Comparison of ENCODE assay signal across 4 cellular contexts in genomic region chr15:45543051-45543450, GRCh38. TPM values are rescaled to one million over a fixed set of nuclear protein-coding genes. Genes with fewer than 3 reads are reported as not detected.
"Had no signal": no experiment of that assay in that cellular context is flagged by ENCODE, and none has a peak within 500 bp of the region (broad histone marks: within the 10 kb centered on the region; RNA-seq: fewer than 3 reads in every experiment).

No MANE protein-coding gene starts in this region.

- H2AFZ ChIP-seq: GM23338 had no signal

- H3K4me3 ChIP-seq: GM23338 had no signal

- H3K4me2 ChIP-seq: GM23338 had no signal

- DNase-seq: H9, HCEC 1CT, IMR-90 had no signal

RNA-seq across cellular contexts. Expression of gene SLC30A4, which starts 20.5 kb away (rescaled TPM):
- polyA plus RNA-seq: GM23338 had no signal
